ENCODE assay signal across 8 cellular contexts in genomic region chr6:97215157-97215769, GRCh38.
A peak's percentile ranks its signal among the peaks of the same experiment; 100 is the strongest.
DNase-seq lines count a peak whose midpoint lies in the region; ATAC-seq and TF ChIP-seq lines count a peak whose summit lies in the region.

No MANE protein-coding gene starts in this region.

- no peaks in the 10 kb centered on the region for H3K79me2 ChIP-seq in H9 (ENCODE audit: insufficient read depth, low read length)

- H3K36me3 Mint-ChIP-seq in H9 (ENCODE audit: insufficient read depth in 1 of 3, low read depth in 3 of 3): peaks cover 0 to 6% (median 0%) of the 10 kb centered on the region in 3 experiments; a peak in 4 of 7 replicates
- H3K36me3 Mint-ChIP-seq in progenitor cell of endocrine pancreas (ENCODE audit: insufficient read depth): no peaks in the 10 kb centered on the region
- peaks cover 3% of the 10 kb centered on the region for H3K36me3 Mint-ChIP-seq in effector memory CD8-positive, alpha-beta T cell (ENCODE audit: insufficient read depth)
- peaks cover 18% of the 10 kb centered on the region for H3K36me3 Mint-ChIP-seq in activated naive CD8-positive, alpha-beta T cell treated with anti-CD3 and anti-CD28 coated beads for 36 hours

- H3K14ac ChIP-seq in H9 (ENCODE audit: insufficient read depth, low read length): no peak overlapping the region

- no CpG with 5 or more reads among the region's 6 CpGs for WGBS in H9 (ENCODE audit: extremely low coverage, insufficient read length, low lambda C conversion rate)

- H4K5ac ChIP-seq in H9 (ENCODE audit: insufficient read length, low read depth, low read length): no peak overlapping the region

- no peak overlapping the region for H3K9ac ChIP-seq in H9 (ENCODE audit: extremely low read depth, insufficient read length, low read length)

- no peak overlapping the region for H2BK20ac ChIP-seq in H9 (ENCODE audit: low read depth, low read length, poor library complexity, severe bottlenecking)

- no peak overlapping the region for H2AK5ac ChIP-seq in H9 (ENCODE audit: insufficient read length, low read length)

- no peaks in the 10 kb centered on the region for H4K20me1 ChIP-seq in H9 (ENCODE audit: control insufficient read depth, insufficient read depth, insufficient read length)

- peaks cover 4 to 5% of the 10 kb centered on the region in 2 experiments; a peak in 3 of 4 replicates for H3K4me1 Mint-ChIP-seq in H9
- peaks cover 3% of the 10 kb centered on the region for H3K4me1 Mint-ChIP-seq in progenitor cell of endocrine pancreas (ENCODE audit: low read depth)
- H3K4me1 Mint-ChIP-seq in effector memory CD8-positive, alpha-beta T cell (ENCODE audit: low read depth in 2 of 2): no peaks in the 10 kb centered on the region
- peaks cover 6% of the 10 kb centered on the region for H3K4me1 Mint-ChIP-seq in activated naive CD8-positive, alpha-beta T cell treated with anti-CD3 and anti-CD28 coated beads for 36 hours

- H3K4me1 ChIP-seq in H9 (ENCODE audit: insufficient read depth, low read length): no peaks in the 10 kb centered on the region

- H2AFZ ChIP-seq in H9 (ENCODE audit: low read length): no peak overlapping the region

- no peak overlapping the region for H3K4me3 ChIP-seq in AG09309 (ENCODE audit: control insufficient read depth, low read depth, low read length)

- H3K18ac ChIP-seq in H9 (ENCODE audit: insufficient read length, low read depth, low read length): no peak overlapping the region

- in situ Hi-C loops in SK-MEL-5 (cut with HindIII; ENCODE audit: low pct_unique_long_range_greater_than_20kb, low sequenced_read_pairs): no loop called here

- no peak overlapping the region for H3K27ac ChIP-seq in H9 (ENCODE audit: insufficient read length, low read depth, low read length)

- H3K27me3 Mint-ChIP-seq in H9 (ENCODE audit: low read depth) (no peaks in the 10 kb centered on the region), progenitor cell of endocrine pancreas (no peaks in the 10 kb centered on the region)
- H3K27me3 Mint-ChIP-seq in effector memory CD8-positive, alpha-beta T cell: no peaks in the 10 kb centered on the region
- no peaks in the 10 kb centered on the region for H3K27me3 Mint-ChIP-seq in activated naive CD8-positive, alpha-beta T cell treated with anti-CD3 and anti-CD28 coated beads for 36 hours

- no peak overlapping the region for H3T11ph ChIP-seq in H9 (ENCODE audit: low read length)

- H3K27ac Mint-ChIP-seq in H9 (peak overlapping the region in 1 of 3 experiments; percentile 91; a peak in 2 of 7 replicates), progenitor cell of endocrine pancreas (peak overlapping the region; percentile 56)
- no peak overlapping the region for H3K27ac Mint-ChIP-seq in effector memory CD8-positive, alpha-beta T cell
- no peak overlapping the region for H3K27ac Mint-ChIP-seq in activated naive CD8-positive, alpha-beta T cell treated with anti-CD3 and anti-CD28 coated beads for 36 hours

- H3K27me3 ChIP-seq in H9 (ENCODE audit: insufficient read depth, low read length): no peaks in the 10 kb centered on the region

- TF ChIP-seq CTCF in AG09309 (IDR thresholded peaks at IDR 0.05; ENCODE audit: control insufficient read depth, insufficient read depth, low read depth, low read length, missing control alignments): peak; percentile 75
- TF ChIP-seq CTCF in H9 (conservative IDR thresholded peaks at IDR 0.05): peak; percentile 76
- peak; percentile 59 for TF ChIP-seq CTCF in progenitor cell of endocrine pancreas (IDR thresholded peaks at IDR 0.05; ENCODE audit: unreplicated experiment)

- no peak overlapping the region for H4K91ac ChIP-seq in H9 (ENCODE audit: insufficient read length, low read depth, low read length)

- no peak overlapping the region for H3K4ac ChIP-seq in H9 (ENCODE audit: low read depth, low read length)

- H3K4me3 Mint-ChIP-seq in H9: no peak overlapping the region
- H3K4me3 Mint-ChIP-seq in progenitor cell of endocrine pancreas (ENCODE audit: low read depth): no peak overlapping the region
- H3K4me3 Mint-ChIP-seq in effector memory CD8-positive, alpha-beta T cell: no peak overlapping the region
- H3K4me3 Mint-ChIP-seq in activated naive CD8-positive, alpha-beta T cell treated with anti-CD3 and anti-CD28 coated beads for 36 hours: no peak overlapping the region

- no peak for ATAC-seq in effector memory CD8-positive, alpha-beta T cell (replicated peaks)

- no peak overlapping the region for H3K4me2 ChIP-seq in H9 (ENCODE audit: insufficient read depth, insufficient read length, low read length)

- H2BK15ac ChIP-seq in H9 (ENCODE audit: low read depth, low read length): no peak overlapping the region

- H2BK120ac ChIP-seq in H9 (ENCODE audit: low read depth, low read length, poor library complexity, severe bottlenecking): no peak overlapping the region

- no peak overlapping the region for H2BK5ac ChIP-seq in H9 (ENCODE audit: insufficient read length, low read length)

- H3K23ac ChIP-seq in H9 (ENCODE audit: insufficient read length, low read depth, low read length): no peak overlapping the region

- peak; percentile 37 for DNase-seq in AG09309 (ENCODE audit: low read depth)
- DNase-seq in H9: peak; percentile 37
- peak; percentile 70 for DNase-seq in SK-MEL-5 (ENCODE audit: low read depth, low spot score)
- DNase-seq in fibroblast of the conjunctiva (ENCODE audit: low read depth): peak; percentile 32
- DNase-seq in progenitor cell of endocrine pancreas (ENCODE audit: low spot score, unreplicated experiment): peak; percentile 10
- no peak for DNase-seq in effector memory CD8-positive, alpha-beta T cell
- no peak for DNase-seq in NCI-H187 treated with DMSO at 0.1 percent for 48 hours (lab: John Stamatoyannopoulos, UW)
- DNase-seq in activated naive CD8-positive, alpha-beta T cell treated with anti-CD3 and anti-CD28 coated beads for 36 hours: no peak

- no peaks in the 10 kb centered on the region for H3K9me3 ChIP-seq in H9 (ENCODE audit: control insufficient read depth, low read depth, low read length)

- no peaks in the 10 kb centered on the region for H3K79me1 ChIP-seq in H9 (ENCODE audit: insufficient read depth, low read depth, low read length, poor library complexity, severe bottlenecking)

- H3K23me2 ChIP-seq in H9 (ENCODE audit: insufficient read length, low read depth, low read length, poor library complexity, severe bottlenecking): no peaks in the 10 kb centered on the region

- H3K9me3 Mint-ChIP-seq in H9 (no peaks in the 10 kb centered on the region), progenitor cell of endocrine pancreas (ENCODE audit: low read depth) (no peaks in the 10 kb centered on the region)
- no peaks in the 10 kb centered on the region for H3K9me3 Mint-ChIP-seq in effector memory CD8-positive, alpha-beta T cell
- H3K9me3 Mint-ChIP-seq in activated naive CD8-positive, alpha-beta T cell treated with anti-CD3 and anti-CD28 coated beads for 36 hours: no peaks in the 10 kb centered on the region

- no peak overlapping the region for H3K56ac ChIP-seq in H9 (ENCODE audit: insufficient read length, low read depth, low read length)

- no peak overlapping the region for H2BK12ac ChIP-seq in H9 (ENCODE audit: insufficient read length, low read depth, low read length)

- H4K8ac ChIP-seq in H9 (replicated peaks; ENCODE audit: insufficient read length, low read depth, low read length): no peak overlapping the region

Comparison
In these comparisons a context has a peak if more than half of its experiments do, and no peak if none do; other contexts are left out.
1. DNase-seq: peak in AG09309 (single experiment), H9 (single experiment), SK-MEL-5 (single experiment), fibroblast of the conjunctiva (single experiment) and progenitor cell of endocrine pancreas (single experiment); none in effector memory CD8-positive, alpha-beta T cell (0 of 3), NCI-H187 treated with DMSO at 0.1 percent for 48 hours (single experiment) and activated naive CD8-positive, alpha-beta T cell treated with anti-CD3 and anti-CD28 coated beads for 36 hours (single experiment).
2. Peak in every context shown above with its lines, with median percentiles within 50 percentile points of each other: CTCF ChIP-seq.